ENCODE assay signal across 11 cellular contexts in the genomic region with DNA sequence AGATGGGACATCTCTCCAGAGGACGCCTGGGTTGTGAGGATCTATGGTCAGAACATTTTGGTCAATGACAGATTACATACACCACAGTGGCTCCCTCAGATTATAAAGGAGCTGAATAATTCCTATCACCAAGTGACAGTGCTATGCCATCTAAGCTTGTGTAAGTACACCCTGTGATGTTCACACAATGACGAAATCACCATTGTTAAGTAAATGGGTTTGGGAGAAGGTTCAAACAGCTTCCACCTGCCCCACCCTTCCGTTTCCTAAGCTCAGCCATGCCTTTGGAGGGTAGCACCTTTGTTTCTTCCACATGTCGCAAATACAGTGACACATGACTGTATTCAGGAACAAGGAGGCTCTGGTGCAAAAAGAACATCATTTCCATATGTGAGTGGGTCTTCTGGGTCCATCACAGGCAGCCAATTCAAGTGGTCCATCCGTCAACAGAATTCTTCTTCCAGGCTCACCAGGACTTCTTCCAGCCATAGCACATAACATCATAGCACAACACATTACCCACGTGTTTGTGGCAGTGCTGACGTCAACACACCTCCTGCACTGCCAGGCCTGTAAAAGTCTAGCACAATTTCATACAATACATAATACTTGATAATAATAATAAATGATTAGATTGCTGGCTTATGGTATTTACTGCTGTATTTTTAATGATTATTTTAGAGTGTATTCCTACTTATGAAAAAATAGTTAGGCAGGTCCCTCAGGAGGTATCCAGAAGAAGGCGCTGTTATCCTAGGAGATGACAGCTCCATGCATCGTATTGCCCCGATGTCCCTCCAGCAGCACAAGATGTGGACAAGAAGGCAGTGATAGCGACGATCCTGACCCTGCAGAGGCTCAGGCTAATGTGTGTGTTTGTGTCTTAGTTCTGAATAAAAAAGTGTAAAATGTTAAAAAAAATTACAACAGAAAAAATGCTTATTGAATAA.
A peak's percentile ranks its signal among the peaks of the same experiment; 100 is the strongest.
DNase-seq lines count a peak whose midpoint lies in the region; TF ChIP-seq lines count a peak whose summit lies in the region.
"Had no signal": no experiment of that assay in that cellular context is flagged by ENCODE, and none has a peak within 500 bp of the region (broad histone marks: within the 10 kb centered on the region; RNA-seq: fewer than 3 reads in every experiment).

No MANE protein-coding gene starts in this region.

- peaks cover 23% of the 10 kb centered on the region for H3K4me1 Mint-ChIP-seq in neural crest cell

- H3K36me3 Mint-ChIP-seq in neural crest cell (ENCODE audit: low read depth), result no peaks in the 10 kb centered on the region

- H3K4me1 ChIP-seq in OCI-LY1 (ENCODE audit: insufficient read depth, low read length, severe bottlenecking), result peaks cover 30% of the 10 kb centered on the region

- H3K27ac ChIP-seq in OCI-LY1 (ENCODE audit: low read depth, low read length, poor library complexity, severe bottlenecking), result peak overlapping the region; percentile 68

- H3F3A ChIP-seq in OCI-LY1 (ENCODE audit: insufficient read depth, low read length), result no peaks in the 10 kb centered on the region

- H3K4me3 Mint-ChIP-seq in neural crest cell, result no peak overlapping the region

- no peaks in the 10 kb centered on the region for H3K9me3 Mint-ChIP-seq in neural crest cell

- H4K20me1 ChIP-seq in OCI-LY1 (ENCODE audit: insufficient read depth, low read length), result no peaks in the 10 kb centered on the region

- no peaks in the 10 kb centered on the region for H3K79me2 ChIP-seq in OCI-LY1 (ENCODE audit: insufficient read depth, low read length)

- no peaks in the 10 kb centered on the region for H3K27me3 ChIP-seq in OCI-LY1 (ENCODE audit: insufficient read depth, low read length)

- H3K27me3 Mint-ChIP-seq in neural crest cell (ENCODE audit: low read depth), result peaks cover 46% of the 10 kb centered on the region

- peak overlapping the region; percentile 45 for H3K27ac Mint-ChIP-seq in neural crest cell (ENCODE audit: unreplicated experiment)

- no peak overlapping the region; the same call in 1 of the 2 replicates for H3K4me2 ChIP-seq in OCI-LY1 (ENCODE audit: low read length)

- H3K9me3 ChIP-seq in OCI-LY1 (ENCODE audit: low read length), result no peaks in the 10 kb centered on the region

- DNase-seq in GF-D8 (lab: John Stamatoyannopoulos, UW) (peak; percentile 38), epithelial cell of esophagus (ENCODE audit: low read depth) (peak; percentile 39), neural crest cell (ENCODE audit: low read depth, low spot score) (no peak), activated T-cell treated with anti-CD3 and anti-CD28 coated beads for 4 hours (no peak), DMS114 treated with DMSO at 0.1 percent for 48 hours (lab: John Stamatoyannopoulos, UW; ENCODE audit: unreplicated experiment) (no peak), amniotic stem cell (lab: John Stamatoyannopoulos, UW) (no peak)
- DNase-seq in central memory CD4-positive, alpha-beta T cell, result no peak
- DNase-seq: activated naive CD4-positive, alpha-beta T cell treated with Interleukin-2 at 50 U/mL for 16 hours; NCI-H187 treated with DMSO at 0.1 percent for 48 hours; T-helper 9 cell had no signal

- no peaks in the 10 kb centered on the region for H3K36me3 ChIP-seq in OCI-LY1 (ENCODE audit: insufficient read depth, low read length)

- TF ChIP-seq CTCF in OCI-LY1 (IDR thresholded peaks at IDR 0.05; ENCODE audit: low read length), result peak; percentile 50; the same call in 1 of the 2 replicates
- peak; percentile 22 for TF ChIP-seq CTCF in epithelial cell of esophagus (IDR thresholded peaks at IDR 0.05; ENCODE audit: insufficient read depth, low read depth, low read length, missing control alignments)
- TF ChIP-seq CTCF in neural crest cell (conservative IDR thresholded peaks at IDR 0.05), result no peak

- peak overlapping the region; percentile 13; the same call in 1 of the 2 replicates for H3K9ac ChIP-seq in OCI-LY1 (ENCODE audit: low read length)

- no peaks in the 10 kb centered on the region for H3K9me2 ChIP-seq in OCI-LY1 (ENCODE audit: low read depth, low read length)

- no peak overlapping the region for H3K4me3 ChIP-seq in OCI-LY1 (ENCODE audit: low read depth, low read length, poor library complexity, severe bottlenecking)
- H3K4me3 ChIP-seq in epithelial cell of esophagus (ENCODE audit: low read length), result no peak overlapping the region

- H2AFZ ChIP-seq in OCI-LY1 (ENCODE audit: low read length), result no peak overlapping the region

Comparison
In these comparisons a context has a peak if more than half of its experiments do, and no peak if none do; other contexts are left out.
1. DNase-seq: peak in GF-D8 (single experiment) and epithelial cell of esophagus (single experiment); none in neural crest cell (single experiment), activated T-cell treated with anti-CD3 and anti-CD28 coated beads for 4 hours (single experiment), DMS114 treated with DMSO at 0.1 percent for 48 hours (single experiment), central memory CD4-positive, alpha-beta T cell (single experiment) and amniotic stem cell (single experiment).